Comparison of ENCODE assay signal across 11 cellular contexts in genomic region chr17:43608313-43608712, GRCh38. TPM values are rescaled to one million over a fixed set of nuclear protein-coding genes. Genes with fewer than 3 reads are reported as not detected.
A peak's percentile ranks its signal among the peaks of the same experiment; 100 is the strongest.
DNase-seq lines count a peak whose midpoint lies in the region; FAIRE-seq and TF ChIP-seq lines count a peak whose summit lies in the region.
"Had no signal": no experiment of that assay in that cellular context is flagged by ENCODE, and none has a peak within 500 bp of the region (broad histone marks: within the 10 kb centered on the region; RNA-seq: fewer than 3 reads in every experiment).

No MANE protein-coding gene starts in this region.

- H3K9me3 ChIP-seq in BE2C (no peaks in the 10 kb centered on the region; the same call in 1 of the 2 replicates), kidney (ENCODE audit: control insufficient read depth in 1 of 2, low read length in 2 of 2) (no peaks in the 10 kb centered on the region)
- H3K9me3 ChIP-seq: psoas muscle, suprapubic skin had no signal

- no peak overlapping the region for H3K9ac ChIP-seq in kidney (ENCODE audit: low read length in 2 of 2)

- no peak for FAIRE-seq in kidney (lab: Jason Lieb, UNC)

- TF ChIP-seq CTCF in GM12864 (IDR thresholded peaks at IDR 0.05; ENCODE audit: low read depth, low read length, missing control alignments) (no peak), BE2C (IDR thresholded peaks at IDR 0.05; ENCODE audit: low read depth, low read length) (no peak), kidney (IDR thresholded peaks at IDR 0.05; ENCODE audit: borderline replicate concordance, extremely low read depth, insufficient read depth) (no peak)

- no peaks in the 10 kb centered on the region for H3K4me1 ChIP-seq in BE2C
- H3K4me1 ChIP-seq in kidney (ENCODE audit: control insufficient read depth in 1 of 2, insufficient read depth in 1 of 2, low read depth in 1 of 2, low read length in 2 of 2): no peaks in the 10 kb centered on the region
- H3K4me1 ChIP-seq: psoas muscle, suprapubic skin had no signal

- H3K4me3 ChIP-seq in GM12864 (ENCODE audit: low read depth, low read length): no peak overlapping the region
- no peak overlapping the region for H3K4me3 ChIP-seq in BE2C (ENCODE audit: low read depth, low read length)
- H3K4me3 ChIP-seq in kidney (ENCODE audit: low read length in 2 of 2): no peak overlapping the region
- H3K4me3 ChIP-seq: psoas muscle, suprapubic skin had no signal

- no peak overlapping the region for H3K27ac ChIP-seq in kidney (ENCODE audit: low read depth in 2 of 2, low read length in 2 of 2)
- H3K27ac ChIP-seq: psoas muscle, suprapubic skin had no signal

- H3K27me3 ChIP-seq in BE2C: no peaks in the 10 kb centered on the region
- H3K27me3 ChIP-seq: suprapubic skin had no signal

- intact Hi-C loops in kidney (cut with DNase I): no loop called here

- DNase-seq in GM12864 (ENCODE audit: low read depth): peak; percentile 30
- peak; percentile 35 for DNase-seq in MV-4-11 (lab: John Stamatoyannopoulos, UW)
- DNase-seq in astrocyte of the hippocampus (ENCODE audit: low read depth, low spot score): peak; percentile 20
- DNase-seq in stimulated activated CD4-positive, alpha-beta T cell treated with anti-CD3 and anti-CD28 coated beads, Interleukin-1b, Interleukin-23, amount 100 ng/mL, for 48 hours: peak; percentile 88
- no peak for DNase-seq in BE2C
- DNase-seq in iPS-NIHi11 (ENCODE audit: low spot score): no peak
- no peak for DNase-seq in kidney
- no peak for DNase-seq in HUDEP-2 (lab: John Stamatoyannopoulos, UW; ENCODE audit: unreplicated experiment in 76 of 76)
- DNase-seq: left colon, psoas muscle had no signal

- H3K36me3 ChIP-seq in BE2C (no peaks in the 10 kb centered on the region), kidney (ENCODE audit: control insufficient read depth in 1 of 2, insufficient read depth in 2 of 2, low read length in 2 of 2) (no peaks in the 10 kb centered on the region)
- H3K36me3 ChIP-seq: suprapubic skin had no signal

RNA-seq across cellular contexts. Expression of gene MEOX1, which starts 53.4 kb away (rescaled TPM):
- polyA plus RNA-seq in BE2C (2012; ENCODE audit: insufficient read depth, insufficient read length, low read depth): not detected
- 1.4 TPM for total RNA-seq in kidney
- not detected for polyA plus RNA-seq in kidney (ENCODE audit: insufficient read depth, low read depth, low replicate concordance)

Comparison
In these comparisons a context has a peak if more than half of its experiments do, and no peak if none do; other contexts are left out.
1. DNase-seq: peak in GM12864 (single experiment), MV-4-11 (single experiment), astrocyte of the hippocampus (single experiment) and stimulated activated CD4-positive, alpha-beta T cell treated with anti-CD3 and anti-CD28 coated beads, Interleukin-1b, Interleukin-23, amount 100 ng/mL, for 48 hours (single experiment); none in BE2C (single experiment), iPS-NIHi11 (single experiment), kidney (single experiment) and HUDEP-2 (0 of 76).